In genomic region chr14:32998433-32998832, GRCh38 we compare ENCODE assay signal across 11 cellular contexts. TPM values are rescaled to one million over a fixed set of nuclear protein-coding genes. Genes with fewer than 3 reads are reported as not detected.
DNase-seq lines count a peak whose midpoint lies in the region; ATAC-seq, FAIRE-seq and TF ChIP-seq lines count a peak whose summit lies in the region.
"Had no signal": no experiment of that assay in that cellular context is flagged by ENCODE, and none has a peak within 500 bp of the region (broad histone marks: within the 10 kb centered on the region; RNA-seq: fewer than 3 reads in every experiment).

No MANE protein-coding gene starts in this region.

- no peak for FAIRE-seq in HTR-8/SVneo (lab: Jason Lieb, UNC)
- no peak for FAIRE-seq in bronchial epithelial cell (lab: Jason Lieb, UNC)

- H3K27me3 ChIP-seq in BJ (ENCODE audit: control insufficient read depth, insufficient read depth, low read length): no peaks in the 10 kb centered on the region
- H3K27me3 ChIP-seq in bronchial epithelial cell (ENCODE audit: control insufficient read depth, insufficient read depth, low read length): no peaks in the 10 kb centered on the region
- H3K27me3 ChIP-seq: stomach had no signal

- no peak for ATAC-seq in GM18511 (IDR thresholded peaks at IDR 0.05; ENCODE audit: unreplicated experiment)
- no peak for ATAC-seq in GM19328 (IDR thresholded peaks at IDR 0.05; ENCODE audit: unreplicated experiment)
- ATAC-seq: activated T-cell treated with anti-CD3 and anti-CD28 coated beads, Interleukin-2, amount 50 U/mL, for 4 hours had no signal

- CTCF ChIA-PET in BJ (lab: Yijun Ruan, JAX): interaction anchor here (1.0 to 1.4 kb wide), 4 partner anchors 12 to 408 kb away, joined by 3 to 5 read pairs (median 3); no protein-coding TSS in a partner anchor

- H3K4me3 ChIP-seq in BJ (ENCODE audit: low read depth, low read length): no peak overlapping the region
- no peak overlapping the region for H3K4me3 ChIP-seq in bronchial epithelial cell (ENCODE audit: low read depth, low read length)
- H3K4me3 ChIP-seq: SK-N-MC, stomach had no signal

- TF ChIP-seq CTCF in BJ (IDR thresholded peaks at IDR 0.05; ENCODE audit: insufficient read depth, low read depth, low read length) (peak; percentile 66), bronchial epithelial cell (IDR thresholded peaks at IDR 0.05; ENCODE audit: insufficient read depth, low read length, severe bottlenecking) (peak; percentile 54), GM10266 (IDR thresholded peaks at IDR 0.05; ENCODE audit: control insufficient read depth, insufficient read depth, low read depth, missing control alignments) (no peak)

- POLR2A ChIA-PET in BJ (lab: Charles Lee): no interaction called here

- no peaks in the 10 kb centered on the region for H3K36me3 ChIP-seq in BJ (ENCODE audit: control insufficient read depth, insufficient read depth, low read length)
- H3K36me3 ChIP-seq in bronchial epithelial cell (ENCODE audit: control insufficient read depth, insufficient read depth, low read length): no peaks in the 10 kb centered on the region
- H3K36me3 ChIP-seq: stomach had no signal

- DNase-seq in BJ (ENCODE audit: low read depth): no peak
- DNase-seq in HTR-8/SVneo (ENCODE audit: insufficient read length, low spot score): peak; percentile 5
- DNase-seq in bronchial epithelial cell (ENCODE audit: low read depth): peak; percentile 26
- DNase-seq in lung microvascular endothelial cell (ENCODE audit: low read depth in 2 of 2): peak; percentile 22 to 52
- no peak for DNase-seq in GM10266 (ENCODE audit: extremely low spot score)
- no peak for DNase-seq in stimulated activated CD4-positive, alpha-beta T cell treated with anti-CD3 and anti-CD28 coated beads, Interleukin-2, amount 100 ng/mL, for 48 hours
- DNase-seq: activated T-cell treated with anti-CD3 and anti-CD28 coated beads, Interleukin-2, amount 50 U/mL, for 4 hours; stomach had no signal

RNA-seq across cellular contexts. Expression of gene NPAS3, which starts 59.8 kb away (rescaled TPM):
- polyA plus RNA-seq in BJ (2011; rRNA removed): 0.04 and 0.09 TPM in 2 replicates
- polyA minus RNA-seq in BJ (2011; rRNA and poly(A)+ RNA removed): 0.05 and 0.33 TPM in 2 replicates
- total RNA-seq in bronchial epithelial cell (0.13 TPM in 1 of 2 replicates, not detected in the other), lung microvascular endothelial cell (under 0.01 and 0.20 TPM in 2 replicates)

Comparison
In these comparisons a context has a peak if more than half of its experiments do, and no peak if none do; other contexts are left out.
1. DNase-seq: peak in HTR-8/SVneo (single experiment), bronchial epithelial cell (single experiment) and lung microvascular endothelial cell (2 of 2); none in BJ (single experiment), GM10266 (single experiment) and stimulated activated CD4-positive, alpha-beta T cell treated with anti-CD3 and anti-CD28 coated beads, Interleukin-2, amount 100 ng/mL, for 48 hours (0 of 2).